Comparison of ENCODE assay signal across 29 cellular contexts in genomic region chr5:28685794-28686193, GRCh38.
"Had no signal": no experiment of that assay in that cellular context is flagged by ENCODE, and none has a peak within 500 bp of the region (broad histone marks: within the 10 kb centered on the region; RNA-seq: fewer than 3 reads in every experiment).

No MANE protein-coding gene starts in this region.

- H3K4me1 ChIP-seq: heart left ventricle had no signal

- H3K27me3 ChIP-seq: brain microvascular endothelial cell, dorsolateral prefrontal cortex, heart left ventricle had no signal

- FAIRE-seq: astrocyte, bronchial epithelial cell, frontal cortex had no signal

- H3K36me3 ChIP-seq: brain microvascular endothelial cell, heart left ventricle, WERI-Rb-1 had no signal

- ATAC-seq: activated CD4-positive, CD25-positive, alpha-beta regulatory T cell treated with anti-CD3 and anti-CD28 coated beads, Interleukin-2, amount 50 U/mL, for 24 hours; activated CD8-positive, alpha-beta T cell treated with anti-CD3 and anti-CD28 coated beads for 36 hours; activated T-cell treated with anti-CD3 and anti-CD28 coated beads, Interleukin-2, amount 50 U/mL, for 4 hours; activated T-helper 17 cell treated with anti-CD3 and anti-CD28 coated beads, Interleukin-2, amount 50 U/mL, for 72 hours; esophagus mucosa; heart left ventricle had no signal

- H3K4me3 ChIP-seq: coronary artery, dorsolateral prefrontal cortex, heart left ventricle had no signal

- H3K27ac ChIP-seq: brain microvascular endothelial cell, coronary artery, dorsolateral prefrontal cortex, heart left ventricle, WERI-Rb-1 had no signal

- H3K9me3 ChIP-seq: heart left ventricle had no signal

- DNase-seq: activated B cell treated with CpG ODN at 0.5 μM for 24 hours; activated CD4-positive, alpha-beta T cell treated with anti-CD3 and anti-CD28 coated beads for 48 hours; activated CD4-positive, alpha-beta T cell treated with anti-CD3 and anti-CD28 coated beads, Interleukin-2, amount 50 U/mL, for 1 hour; activated CD4-positive, alpha-beta T cell treated with anti-CD3 and anti-CD28 coated beads, Interleukin-2, amount 50 U/mL, for 48 hours; activated CD8-positive, alpha-beta memory T cell treated with anti-CD3 and anti-CD28 coated beads for 24 hours; activated CD8-positive, alpha-beta T cell treated with anti-CD3 and anti-CD28 coated beads for 36 hours; activated effector memory CD4-positive, alpha-beta T cell treated with Interleukin-2 at 50 U/mL for 16 hours; activated gamma-delta T cell treated with Interleukin-2 at 50 U/mL for 16 hours; activated naive CD4-positive, alpha-beta T cell treated with anti-CD3 and anti-CD28 coated beads, Interleukin-2, amount 50 U/mL, for 16 hours; activated naive CD4-positive, alpha-beta T cell treated with Interleukin-2 at 50 U/mL for 16 hours; activated T-cell treated with anti-CD3 and anti-CD28 coated beads, Interleukin-2, amount 50 U/mL, for 4 hours; amniotic stem cell; anterior cingulate cortex; brain microvascular endothelial cell; dorsolateral prefrontal cortex; effector memory CD4-positive, alpha-beta T cell; endodermal cell; foreskin fibroblast; glutamatergic neuron; heart left ventricle; T1000; WERI-Rb-1 had no signal
